ENCODE assay signal across 8 cellular contexts in the genomic region with DNA sequence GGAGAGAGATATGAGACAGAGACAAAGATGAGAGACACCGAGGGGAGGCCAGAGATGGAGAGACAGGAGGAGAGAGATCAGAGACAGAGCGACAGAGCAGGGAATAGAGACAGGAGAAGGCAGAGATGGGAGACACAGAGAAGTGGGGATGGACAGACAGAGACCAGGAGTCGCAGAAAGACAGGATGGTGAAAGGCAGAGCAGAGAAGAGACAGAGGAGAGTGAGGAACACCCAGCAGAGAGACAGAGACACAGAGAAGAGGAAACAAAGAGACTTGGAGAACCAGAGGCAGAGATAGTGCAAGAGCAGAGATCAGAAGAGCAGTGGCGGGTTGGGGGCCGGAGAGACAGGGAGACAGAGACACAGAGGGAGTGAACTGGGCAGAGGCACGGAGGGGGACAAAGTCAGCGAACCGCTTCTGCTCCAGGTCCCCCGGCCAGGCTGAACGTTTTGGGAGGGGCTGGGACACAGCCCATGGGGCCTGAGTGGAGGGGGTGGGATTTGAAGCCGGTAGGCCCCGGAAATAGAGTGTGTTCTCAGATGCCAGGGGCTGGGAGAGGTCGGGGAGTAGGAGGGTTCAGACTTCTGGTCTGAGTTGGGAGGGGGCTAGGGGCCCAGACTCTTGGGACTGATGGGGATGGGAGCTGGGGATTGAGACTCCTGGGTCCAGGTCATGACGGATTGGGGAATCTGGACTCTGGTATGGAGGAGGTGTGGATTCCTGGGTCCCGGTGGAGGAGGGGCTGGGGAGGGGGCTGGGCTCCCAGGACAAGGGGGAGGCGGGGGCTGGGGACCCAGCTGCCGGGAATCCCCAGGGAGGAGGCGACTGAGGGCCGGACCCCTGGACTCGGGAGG. TPM values are rescaled to one million over a fixed set of nuclear protein-coding genes. Genes with fewer than 3 reads are reported as not detected.
DNase-seq lines count a peak whose midpoint lies in the region; ATAC-seq and TF ChIP-seq lines count a peak whose summit lies in the region.

No MANE protein-coding gene starts in this region.

- H3K4me2 ChIP-seq in DND-41 (ENCODE audit: insufficient read depth, low read length) (peak overlapping the region; percentile 95), hepatocyte (peak overlapping the region; percentile 98)

- H3K4me3 Mint-ChIP-seq in activated naive CD8-positive, alpha-beta T cell treated with anti-CD3 and anti-CD28 coated beads, Interleukin-2, amount 10 ng/mL, durations not matched to agents 7 days and 5 days = peak overlapping the region; percentile 90

- peaks cover 15% of the 10 kb centered on the region for H3K36me3 Mint-ChIP-seq in activated naive CD8-positive, alpha-beta T cell treated with anti-CD3 and anti-CD28 coated beads, Interleukin-2, amount 10 ng/mL, durations not matched to agents 7 days and 5 days

- H3K4me3 ChIP-seq in DND-41 (ENCODE audit: low read depth in 1 of 2, low read length in 2 of 2) (peak overlapping the region; percentile 61 to 70; a peak in 3 of 4 replicates), hepatocyte (peak overlapping the region; percentile 82), skeletal muscle cell (ENCODE audit: low read depth, low read length) (peak overlapping the region; percentile 93)

- H3K4me1 ChIP-seq in DND-41 (ENCODE audit: insufficient read depth, low read length) (peaks cover 18% of the 10 kb centered on the region), hepatocyte (ENCODE audit: insufficient read depth) (peaks cover 6% of the 10 kb centered on the region)

- H3K9me3 ChIP-seq in DND-41 (ENCODE audit: insufficient read depth, low read length, severe bottlenecking) = no peaks in the 10 kb centered on the region
- H3K9me3 ChIP-seq in hepatocyte (ENCODE audit: low read depth) = no peaks in the 10 kb centered on the region

- H4K20me1 ChIP-seq in DND-41 (ENCODE audit: insufficient read depth, low read length) = no peaks in the 10 kb centered on the region
- no peaks in the 10 kb centered on the region for H4K20me1 ChIP-seq in hepatocyte (ENCODE audit: insufficient read depth, poor library complexity, severe bottlenecking)

- no peaks in the 10 kb centered on the region for H3K9me2 ChIP-seq in hepatocyte (replicated peaks; ENCODE audit: insufficient read depth)

- DNase-seq in DND-41 (peak; percentile 57), HK-2 (ENCODE audit: unreplicated experiment) (peak; percentile 55), hepatocyte (ENCODE audit: low spot score) (peak; percentile 63), skeletal muscle cell (ENCODE audit: low read depth) (no peak), NCI-H2029 treated with DMSO at 0.1 percent for 48 hours (lab: John Stamatoyannopoulos, UW) (no peak)
- no peak for DNase-seq in activated naive CD8-positive, alpha-beta T cell treated with anti-CD3 and anti-CD28 coated beads, Interleukin-2, amount 10 ng/mL, durations not matched to agents 7 days and 5 days
- no peak for DNase-seq in activated CD8-positive, alpha-beta memory T cell treated with anti-CD3 and anti-CD28 coated beads, Interleukin-2, amount 50 U/mL, for 4 hours

- H3K9me3 Mint-ChIP-seq in activated naive CD8-positive, alpha-beta T cell treated with anti-CD3 and anti-CD28 coated beads, Interleukin-2, amount 10 ng/mL, durations not matched to agents 7 days and 5 days = no peaks in the 10 kb centered on the region

- 16% methylated on average over 14 of the region's 20 CpGs for WGBS in hepatocyte (ENCODE audit: low lambda C conversion rate, missing lambda C conversion rate)

- peak; percentile 72 for ATAC-seq in DND-41 (ENCODE audit: insufficient read depth, low read depth)
- ATAC-seq in activated naive CD8-positive, alpha-beta T cell treated with anti-CD3 and anti-CD28 coated beads, Interleukin-2, amount 10 ng/mL, durations not matched to agents 7 days and 5 days (ENCODE audit: low read depth) = peak; percentile 41
- no peak for ATAC-seq in GM19463 (IDR thresholded peaks at IDR 0.05; ENCODE audit: unreplicated experiment)

- H3K79me2 ChIP-seq in DND-41 (ENCODE audit: insufficient read depth, low read length) (peaks cover 23% of the 10 kb centered on the region), hepatocyte (peaks cover 23% of the 10 kb centered on the region)

- H3K27me3 ChIP-seq in DND-41 (ENCODE audit: insufficient read depth, low read length, poor library complexity) = no peaks in the 10 kb centered on the region
- H3K27me3 ChIP-seq in hepatocyte = no peaks in the 10 kb centered on the region

- POLR2A ChIA-PET in activated naive CD8-positive, alpha-beta T cell treated with anti-CD3 and anti-CD28 coated beads, Interleukin-2, amount 10 ng/mL, durations not matched to agents 7 days and 5 days (lab: Charles Lee) = interaction anchor here (0.8 kb wide), 1 partner anchor 19 kb away, joined by 3 read pairs; the partner anchor contains the start of gene FIZ1

- H2AFZ ChIP-seq in DND-41 (ENCODE audit: low read depth, low read length) = peak overlapping the region; percentile 98
- H2AFZ ChIP-seq in hepatocyte = peak overlapping the region; percentile 65

- H3K4me1 Mint-ChIP-seq in activated naive CD8-positive, alpha-beta T cell treated with anti-CD3 and anti-CD28 coated beads, Interleukin-2, amount 10 ng/mL, durations not matched to agents 7 days and 5 days = peaks cover 16% of the 10 kb centered on the region

- TF ChIP-seq CTCF in DND-41 (IDR thresholded peaks at IDR 0.05; ENCODE audit: borderline replicate concordance, extremely low read depth, low read length, poor library complexity, severe bottlenecking) (no peak), hepatocyte (IDR thresholded peaks at IDR 0.05; ENCODE audit: poor library complexity) (no peak)

- H3K27ac ChIP-seq in DND-41 (ENCODE audit: low read length) (peak overlapping the region; percentile 80), hepatocyte (peak overlapping the region; percentile 97)

- H3K9ac ChIP-seq in DND-41 (ENCODE audit: low read depth, low read length) = peak overlapping the region; percentile 75

- peaks cover 4% of the 10 kb centered on the region for H3K27me3 Mint-ChIP-seq in activated naive CD8-positive, alpha-beta T cell treated with anti-CD3 and anti-CD28 coated beads, Interleukin-2, amount 10 ng/mL, durations not matched to agents 7 days and 5 days

- H3K27ac Mint-ChIP-seq in activated naive CD8-positive, alpha-beta T cell treated with anti-CD3 and anti-CD28 coated beads, Interleukin-2, amount 10 ng/mL, durations not matched to agents 7 days and 5 days = peak overlapping the region; percentile 84

- H3K36me3 ChIP-seq in DND-41 (ENCODE audit: insufficient read depth, low read length) (peaks cover 12% of the 10 kb centered on the region), hepatocyte (replicated peaks; ENCODE audit: insufficient read depth, low read depth) (no peaks in the 10 kb centered on the region)

RNA-seq across cellular contexts. Expression of gene ZNF579, which starts 0.7 kb away (rescaled TPM):
- total RNA-seq in activated naive CD8-positive, alpha-beta T cell treated with anti-CD3 and anti-CD28 coated beads, Interleukin-2, amount 10 ng/mL, durations not matched to agents 7 days and 5 days = 10 to 100 TPM; 10.1 to 10.4 TPM
- total RNA-seq in hepatocyte = 4.1 and 5.1 TPM in 2 replicates
- 14.8 and 21.7 TPM in 2 replicates for polyA plus RNA-seq in hepatocyte

RNA-seq across cellular contexts. Expression of gene FIZ1, which starts 19.3 kb away (rescaled TPM):
- 10 to 100 TPM; 16.0 to 18.4 TPM for total RNA-seq in activated naive CD8-positive, alpha-beta T cell treated with anti-CD3 and anti-CD28 coated beads, Interleukin-2, amount 10 ng/mL, durations not matched to agents 7 days and 5 days
- 3.8 and 5.6 TPM in 2 replicates for total RNA-seq in hepatocyte
- 14.0 and 16.4 TPM in 2 replicates for polyA plus RNA-seq in hepatocyte

RNA-seq across cellular contexts. Expression of gene ZNF524, which starts 20.1 kb away (rescaled TPM):
- total RNA-seq in activated naive CD8-positive, alpha-beta T cell treated with anti-CD3 and anti-CD28 coated beads, Interleukin-2, amount 10 ng/mL, durations not matched to agents 7 days and 5 days = 10 to 100 TPM; 25.2 to 26.6 TPM
- total RNA-seq in hepatocyte = 8.4 and 12.4 TPM in 2 replicates
- 18.5 and 19.5 TPM in 2 replicates for polyA plus RNA-seq in hepatocyte

RNA-seq across cellular contexts. Expression of gene ZNF865, which starts 25.5 kb away (rescaled TPM):
- total RNA-seq in activated naive CD8-positive, alpha-beta T cell treated with anti-CD3 and anti-CD28 coated beads, Interleukin-2, amount 10 ng/mL, durations not matched to agents 7 days and 5 days = 10 to 100 TPM; 18.3 to 18.6 TPM
- total RNA-seq in hepatocyte = 3.0 and 3.1 TPM in 2 replicates
- 1.7 and 2.2 TPM in 2 replicates for polyA plus RNA-seq in hepatocyte

RNA-seq across cellular contexts. Expression of gene SBK3, which starts 34.7 kb away (rescaled TPM):
- total RNA-seq in activated naive CD8-positive, alpha-beta T cell treated with anti-CD3 and anti-CD28 coated beads, Interleukin-2, amount 10 ng/mL, durations not matched to agents 7 days and 5 days = not detected
- 0.57 TPM in 1 of 2 replicates, not detected in the other for total RNA-seq in hepatocyte
- 0.92 TPM in 1 of 2 replicates, not detected in the other for polyA plus RNA-seq in hepatocyte

Comparison
In these comparisons a context has a peak if more than half of its experiments do, and no peak if none do; other contexts are left out.
1. DNase-seq: peak in DND-41 (single experiment), HK-2 (single experiment) and hepatocyte (single experiment); none in activated naive CD8-positive, alpha-beta T cell treated with anti-CD3 and anti-CD28 coated beads, Interleukin-2, amount 10 ng/mL, durations not matched to agents 7 days and 5 days (single experiment), skeletal muscle cell (single experiment), NCI-H2029 treated with DMSO at 0.1 percent for 48 hours (single experiment) and activated CD8-positive, alpha-beta memory T cell treated with anti-CD3 and anti-CD28 coated beads, Interleukin-2, amount 50 U/mL, for 4 hours (single experiment).
2. Peak in every context shown above with its lines, with median percentiles within 50 percentile points of each other: H3K4me3 ChIP-seq.